9 cellular contexts compared by ENCODE assay signal in genomic region chr16:88978608-88979346, GRCh38. TPM values are rescaled to one million over a fixed set of nuclear protein-coding genes. Genes with fewer than 3 reads are reported as not detected.
DNase-seq lines count a peak whose midpoint lies in the region; ATAC-seq and TF ChIP-seq lines count a peak whose summit lies in the region.
"Had no signal": no experiment of that assay in that cellular context is flagged by ENCODE, and none has a peak within 500 bp of the region (broad histone marks: within the 10 kb centered on the region; RNA-seq: fewer than 3 reads in every experiment).

No MANE protein-coding gene starts in this region.

- peak overlapping the region; percentile 44 for H3K18ac ChIP-seq in neuronal stem cell (ENCODE audit: low read length)

- DNase-seq in neuronal stem cell (ENCODE audit: low spot score): no peak
- no peak for DNase-seq in NCI-H1105 (lab: John Stamatoyannopoulos, UW)
- DNase-seq in midbrain (lab: John Stamatoyannopoulos, UW): no peak
- DNase-seq in ureter (ENCODE audit: low spot score): no peak

- H3K4me3 ChIP-seq in OCI-LY1 (ENCODE audit: low read depth, low read length, poor library complexity, severe bottlenecking) (peak overlapping the region; percentile 65), neuronal stem cell (ENCODE audit: low read length in 2 of 2) (peak overlapping the region in 1 of 2 donors; percentile 20)
- H3K4me3 ChIP-seq: left lung had no signal

- H2BK15ac ChIP-seq in neuronal stem cell (ENCODE audit: low read length): peak overlapping the region; percentile 58

- H3K4me2 ChIP-seq in OCI-LY1 (ENCODE audit: low read length): peak overlapping the region; percentile 73
- no peak overlapping the region for H3K4me2 ChIP-seq in neuronal stem cell (ENCODE audit: insufficient read depth, low read length, poor library complexity, severe bottlenecking)

- peak overlapping the region; percentile 100 for H3K27ac ChIP-seq in OCI-LY1 (ENCODE audit: low read depth, low read length, poor library complexity, severe bottlenecking)
- H3K27ac ChIP-seq in neuronal stem cell (replicated peaks; ENCODE audit: low read length): no peak overlapping the region
- H3K27ac ChIP-seq: left lung had no signal

- no peak overlapping the region for H2BK12ac ChIP-seq in neuronal stem cell (ENCODE audit: low read length)

- H3K27me3 ChIP-seq in OCI-LY1 (ENCODE audit: insufficient read depth, low read length): no peaks in the 10 kb centered on the region
- peaks cover 0 to 51% (median 0%) of the 10 kb centered on the region in 3 experiments for H3K27me3 ChIP-seq in neuronal stem cell (ENCODE audit: control insufficient read depth in 3 of 3, insufficient read depth in 3 of 3, low read depth in 1 of 3, low read length in 3 of 3)

- H3K79me2 ChIP-seq in OCI-LY1 (ENCODE audit: insufficient read depth, low read length): no peaks in the 10 kb centered on the region

- H4K8ac ChIP-seq in neuronal stem cell (ENCODE audit: low read depth, low read length): no peak overlapping the region

- TF ChIP-seq CTCF in OCI-LY1 (IDR thresholded peaks at IDR 0.05; ENCODE audit: low read length): peak; percentile 8; the same call in 1 of the 2 replicates

- H3K9me3 ChIP-seq in OCI-LY1 (ENCODE audit: low read length) (no peaks in the 10 kb centered on the region), neuronal stem cell (replicated peaks in 1 of 2; ENCODE audit: control insufficient read depth in 2 of 2, insufficient read depth in 1 of 2, low read depth in 1 of 2, low read length in 2 of 2) (no peaks in the 10 kb centered on the region)
- H3K9me3 ChIP-seq: left lung had no signal

- H3K14ac ChIP-seq in neuronal stem cell (ENCODE audit: low read length): no peak overlapping the region

- no peak overlapping the region for H3K4ac ChIP-seq in neuronal stem cell (ENCODE audit: low read length)

- H2AFZ ChIP-seq in OCI-LY1 (ENCODE audit: low read length) (no peak overlapping the region), neuronal stem cell (ENCODE audit: low read length) (no peak overlapping the region)

- H4K20me1 ChIP-seq in OCI-LY1 (ENCODE audit: insufficient read depth, low read length): no peaks in the 10 kb centered on the region

- no peak overlapping the region for H4K91ac ChIP-seq in neuronal stem cell (ENCODE audit: low read depth, low read length, poor library complexity)

- H2AK5ac ChIP-seq in neuronal stem cell (ENCODE audit: low read depth, low read length): peak overlapping the region; percentile 10

- no peaks in the 10 kb centered on the region for H3K9me2 ChIP-seq in OCI-LY1 (ENCODE audit: low read depth, low read length)

- whole genome bisulfite sequencing in neuronal stem cell (ENCODE audit: extremely low coverage in 2 of 2, insufficient read length in 2 of 2, insufficient replicate concordance in 1 of 2), 2 donors: no CpG with 5 or more reads among the region's 21 CpGs

- ATAC-seq in GM18868 (IDR thresholded peaks at IDR 0.05; ENCODE audit: unreplicated experiment) (peak; percentile 41), HG02798 (IDR thresholded peaks at IDR 0.05; ENCODE audit: poor library complexity, unreplicated experiment) (peak; percentile 43)
- ATAC-seq: left lung had no signal

- H3K36me3 ChIP-seq in OCI-LY1 (ENCODE audit: insufficient read depth, low read length) (no peaks in the 10 kb centered on the region), neuronal stem cell (replicated peaks in 1 of 2; ENCODE audit: control insufficient read depth in 2 of 2, insufficient read depth in 2 of 2, low read length in 2 of 2) (no peaks in the 10 kb centered on the region)
- H3K36me3 ChIP-seq: left lung had no signal

- H3K79me1 ChIP-seq in neuronal stem cell (ENCODE audit: low read depth, low read length): no peaks in the 10 kb centered on the region

- peaks cover 88% of the 10 kb centered on the region for H3K4me1 ChIP-seq in OCI-LY1 (ENCODE audit: insufficient read depth, low read length, severe bottlenecking)
- H3K4me1 ChIP-seq in neuronal stem cell (ENCODE audit: control insufficient read depth in 2 of 2, insufficient read depth in 1 of 2, low read depth in 1 of 2, low read length in 2 of 2): no peaks in the 10 kb centered on the region

- H2BK5ac ChIP-seq in neuronal stem cell (ENCODE audit: low read length): no peak overlapping the region

- H3F3A ChIP-seq in OCI-LY1 (ENCODE audit: insufficient read depth, low read length): no peaks in the 10 kb centered on the region

- H2BK120ac ChIP-seq in neuronal stem cell (ENCODE audit: low read depth, low read length): no peak overlapping the region

- peak overlapping the region; percentile 86 for H3K9ac ChIP-seq in OCI-LY1 (ENCODE audit: low read length)
- peak overlapping the region; percentile 30 for H3K9ac ChIP-seq in neuronal stem cell (ENCODE audit: low read depth, low read length, poor library complexity)

- no peak overlapping the region for H3K23ac ChIP-seq in neuronal stem cell (ENCODE audit: low read depth, low read length, poor library complexity)

RNA-seq across cellular contexts. Expression of gene CBFA2T3, which starts 1.8 kb away (rescaled TPM):
- 8.3 TPM for polyA plus RNA-seq in neuronal stem cell (2013, experiment 1 of 2)
- polyA plus RNA-seq in neuronal stem cell (2013, experiment 2 of 2): 8.0 TPM
- 11.2 TPM for total RNA-seq in ureter
- total RNA-seq: RPMI7951 had no signal
